ENCODE assay signal across 17 cellular contexts in genomic region chr2:143219266-143219665, GRCh38.
"Had no signal": no experiment of that assay in that cellular context is flagged by ENCODE, and none has a peak within 500 bp of the region (broad histone marks: within the 10 kb centered on the region; RNA-seq: fewer than 3 reads in every experiment).

No MANE protein-coding gene starts in this region.

- H3K9me3 Mint-ChIP-seq: natural killer cell treated with Interleukin-12 subunit alpha and Interleukin-12 subunit beta and Interleukin-15 and Interleukin-18, amount 100 ng/mL, for 72 hours had no signal

- H3K36me3 Mint-ChIP-seq: natural killer cell treated with Interleukin-12 subunit alpha and Interleukin-12 subunit beta and Interleukin-15 and Interleukin-18, amount 100 ng/mL, for 72 hours had no signal

- H3K4me3 ChIP-seq: cardiac muscle cell, colonic mucosa, esophagus muscularis mucosa, left ventricle myocardium inferior, tibial nerve, vagina had no signal

- H3K27ac ChIP-seq: cardiac muscle cell, colonic mucosa, esophagus muscularis mucosa, left ventricle myocardium inferior, tibial nerve, vagina had no signal

- H3K4me3 Mint-ChIP-seq: natural killer cell treated with Interleukin-12 subunit alpha and Interleukin-12 subunit beta and Interleukin-15 and Interleukin-18, amount 100 ng/mL, for 72 hours had no signal

- ATAC-seq: activated CD4-positive, CD25-positive, alpha-beta regulatory T cell treated with anti-CD3 and anti-CD28 coated beads, Interleukin-2, amount 50 U/mL, for 24 hours; natural killer cell treated with Interleukin-12 subunit alpha and Interleukin-12 subunit beta and Interleukin-15 and Interleukin-18, amount 100 ng/mL, for 72 hours had no signal

- H3K36me3 ChIP-seq: cardiac muscle cell, colonic mucosa, esophagus muscularis mucosa, left ventricle myocardium inferior, tibial nerve, vagina had no signal

- H3K27me3 ChIP-seq: colonic mucosa, esophagus muscularis mucosa, tibial nerve, vagina had no signal

- H3K27me3 Mint-ChIP-seq: natural killer cell treated with Interleukin-12 subunit alpha and Interleukin-12 subunit beta and Interleukin-15 and Interleukin-18, amount 100 ng/mL, for 72 hours had no signal

- H3K27ac Mint-ChIP-seq: natural killer cell treated with Interleukin-12 subunit alpha and Interleukin-12 subunit beta and Interleukin-15 and Interleukin-18, amount 100 ng/mL, for 72 hours had no signal

- DNase-seq: activated CD4-positive, alpha-beta T cell treated with anti-CD3 and anti-CD28 coated beads, Interleukin-2, amount 50 U/mL, for 1 hour; activated CD8-positive, alpha-beta memory T cell treated with anti-CD3 and anti-CD28 coated beads for 24 hours; colonic mucosa; glutamatergic neuron; hypothalamus; kidney; left ventricle myocardium inferior; posterior cingulate gyrus; stimulated activated CD4-positive, alpha-beta T cell treated with anti-CD3 and anti-CD28 coated beads, Interleukin-4, amount 100 ng/mL, for 1 hour; stimulated activated naive CD4-positive, alpha-beta T cell; T-helper 9 cell had no signal

- H3K9me3 ChIP-seq: colonic mucosa, tibial nerve, vagina had no signal

- H3K4me1 ChIP-seq: colonic mucosa, esophagus muscularis mucosa, left ventricle myocardium inferior, tibial nerve, vagina had no signal
